ENCODE assay signal across 8 cellular contexts in genomic region chrX:118603981-118604380, GRCh38.
DNase-seq lines count a peak whose midpoint lies in the region; ATAC-seq and TF ChIP-seq lines count a peak whose summit lies in the region.

No MANE protein-coding gene starts in this region.

- H3K9me3 ChIP-seq in Panc1 (ENCODE audit: control insufficient read depth, insufficient read depth, low read depth, low read length), result no peaks in the 10 kb centered on the region

- ATAC-seq in Panc1 (peak; percentile 85), left ventricle myocardium superior (peak; percentile 67), GM18520 (IDR thresholded peaks at IDR 0.05; ENCODE audit: unreplicated experiment) (no peak)

- POLR2A ChIA-PET in Panc1 (lab: Charles Lee), result no interaction called here

- no peak overlapping the region for H3K9ac ChIP-seq in rectal smooth muscle tissue (ENCODE audit: low read length)

- intact Hi-C loops in Panc1 (cut with micrococcal nuclease; ENCODE audit: unreplicated experiment), result loop anchor here (1.0 kb wide), 1 partner anchor 203 kb away; no protein-coding TSS in a partner anchor
- intact Hi-C loops in left ventricle myocardium superior (cut with micrococcal nuclease), result no loop called here

- H3K27ac ChIP-seq in Panc1 (ENCODE audit: low read length) (no peak overlapping the region), rectal smooth muscle tissue (ENCODE audit: low read depth, low read length) (peak overlapping the region; percentile 41)

- H3K4me3 ChIP-seq in Panc1 (ENCODE audit: low read depth in 2 of 2, low read length in 2 of 2), result peak overlapping the region in 1 of 2 experiments; percentile 12; a peak in 2 of 4 replicates
- H3K4me3 ChIP-seq in rectal smooth muscle tissue (ENCODE audit: low read length), result no peak overlapping the region

- peak; percentile 88 for TF ChIP-seq CTCF in Panc1 (IDR thresholded peaks at IDR 0.05)

- H3K4me1 ChIP-seq in Panc1 (ENCODE audit: control insufficient read depth, insufficient read depth, low read length) (peaks cover 3% of the 10 kb centered on the region; the same call in 1 of the 2 replicates), rectal smooth muscle tissue (ENCODE audit: control insufficient read depth, insufficient read depth, low read length) (peaks cover 3% of the 10 kb centered on the region)

- CTCF ChIA-PET in Panc1 (lab: Charles Lee), result no interaction called here

- H3K36me3 ChIP-seq in Panc1 (ENCODE audit: control insufficient read depth, insufficient read depth, low read length), result no peaks in the 10 kb centered on the region
- H3K36me3 ChIP-seq in rectal smooth muscle tissue (ENCODE audit: control insufficient read depth, insufficient read depth, low read length), result peaks cover 3% of the 10 kb centered on the region

- no peaks in the 10 kb centered on the region; the same call in 1 of the 2 replicates for H3K27me3 ChIP-seq in Panc1 (ENCODE audit: control insufficient read depth, insufficient read depth, low read length)
- no peaks in the 10 kb centered on the region for H3K27me3 ChIP-seq in rectal smooth muscle tissue (ENCODE audit: control insufficient read depth, insufficient read depth, low read length)

- DNase-seq in activated CD4-positive, CD25-positive, alpha-beta regulatory T cell treated with anti-CD3 and anti-CD28 coated beads, Interleukin-2, amount 50 U/mL, for 72 hours, result peak; percentile 31
- DNase-seq in activated CD4-positive, CD25-positive, alpha-beta regulatory T cell (lab: John Stamatoyannopoulos, UW), result no peak
- DNase-seq in HUDEP-2 (lab: John Stamatoyannopoulos, UW; ENCODE audit: unreplicated experiment in 76 of 76), result peak in 43 of 76 experiments; percentile 0 to 56 (median 12)
- peak; percentile 59 for DNase-seq in Panc1 (ENCODE audit: low read depth, low spot score)
- DNase-seq in amniotic stem cell (lab: John Stamatoyannopoulos, UW), result peak; percentile 30
- no peak for DNase-seq in left ventricle myocardium superior

- in situ Hi-C loops in Panc1 (cut with HindIII; ENCODE audit: low pct_unique_long_range_greater_than_20kb, low sequenced_read_pairs), result no loop called here

- no TSS peak for BruUV-seq in Panc1 (replicated peaks; lab: Mats Ljungman, UMichigan)

Comparison
In these comparisons a context has a peak if more than half of its experiments do, and no peak if none do; other contexts are left out.
1. DNase-seq: peak in activated CD4-positive, CD25-positive, alpha-beta regulatory T cell treated with anti-CD3 and anti-CD28 coated beads, Interleukin-2, amount 50 U/mL, for 72 hours (single experiment), HUDEP-2 (43 of 76), Panc1 (single experiment) and amniotic stem cell (single experiment); none in activated CD4-positive, CD25-positive, alpha-beta regulatory T cell (0 of 4) and left ventricle myocardium superior (single experiment).